In the genomic region with DNA sequence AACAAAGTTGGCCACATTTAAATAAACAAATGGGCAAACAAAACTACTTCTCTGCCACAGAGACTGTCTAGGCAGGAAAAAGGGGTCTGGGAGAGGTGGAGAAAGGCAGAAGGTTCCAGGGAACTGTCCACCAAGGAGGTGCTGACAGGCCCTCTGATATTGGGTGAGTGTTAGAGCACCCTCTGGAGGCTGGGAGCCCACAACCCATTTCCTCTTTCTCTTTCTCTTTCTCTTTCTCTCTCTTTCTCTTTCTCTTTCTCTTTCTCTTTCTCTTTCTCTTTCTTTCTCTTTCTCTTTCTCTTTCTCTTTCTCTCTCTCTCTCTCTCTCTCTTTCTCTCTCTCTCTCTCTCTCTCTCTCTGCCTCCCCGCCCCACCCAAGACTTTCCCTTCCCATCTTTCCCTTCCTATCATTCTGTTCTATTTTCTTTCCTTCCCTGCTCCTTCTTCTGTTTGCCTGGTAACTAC, we compare ENCODE assay signal across 8 cellular contexts.
DNase-seq lines count a peak whose midpoint lies in the region; TF ChIP-seq lines count a peak whose summit lies in the region.

No MANE protein-coding gene starts in this region.

- DNase-seq in A172 (ENCODE audit: low spot score), result peak; percentile 73
- DNase-seq in GF-D8 (lab: John Stamatoyannopoulos, UW), result peak; percentile 23
- peak; percentile 79 for DNase-seq in H9
- peak; percentile 13 for DNase-seq in fibroblast of the aortic adventitia (ENCODE audit: low read depth)
- DNase-seq in progenitor cell of endocrine pancreas (ENCODE audit: low spot score, unreplicated experiment), result peak; percentile 68
- DNase-seq in lower leg skin (ENCODE audit: low spot score in 2 of 2), result no peak

- H3K36me3 ChIP-seq in KMS-11 (ENCODE audit: insufficient read depth), result no peaks in the 10 kb centered on the region

- no peak overlapping the region for H2BK120ac ChIP-seq in H9 (ENCODE audit: low read depth, low read length, poor library complexity, severe bottlenecking)

- H3K79me2 ChIP-seq in H9 (ENCODE audit: insufficient read depth, low read length) (no peaks in the 10 kb centered on the region), KMS-11 (ENCODE audit: insufficient read depth, low read depth) (no peaks in the 10 kb centered on the region)

- no peak overlapping the region for H3K4me2 ChIP-seq in H9 (ENCODE audit: insufficient read depth, insufficient read length, low read length)
- 0 out of 2 replicates have a peak overlapping the region, but pooled peaks have one; percentile 22 for H3K4me2 ChIP-seq in KMS-11

- H4K20me1 ChIP-seq in H9 (ENCODE audit: control insufficient read depth, insufficient read depth, insufficient read length), result no peaks in the 10 kb centered on the region
- H4K20me1 ChIP-seq in KMS-11 (ENCODE audit: insufficient read depth), result no peaks in the 10 kb centered on the region; the same call in 1 of the 2 replicates

- H4K91ac ChIP-seq in H9 (ENCODE audit: insufficient read length, low read depth, low read length), result no peak overlapping the region

- H2AFZ ChIP-seq in H9 (ENCODE audit: low read length), result no peak overlapping the region
- H2AFZ ChIP-seq in KMS-11 (ENCODE audit: low read depth), result peak overlapping the region; percentile 4; the same call in 1 of the 2 replicates

- no peak overlapping the region for H3T11ph ChIP-seq in H9 (ENCODE audit: low read length)

- H3K4me3 Mint-ChIP-seq in H9 (peak overlapping the region in 1 of 2 experiments; percentile 41; a peak in 1 of 5 replicates), progenitor cell of endocrine pancreas (ENCODE audit: low read depth) (no peak overlapping the region)
- H3K4me3 Mint-ChIP-seq in T-helper 1 cell treated with Interleukin-12 subunit alpha and Interleukin-12 subunit beta and Interleukin-4 antibody, amounts not matched to agents 30 μg/mL and 1 μg/mL, for 36 hours, result peak overlapping the region; percentile 74

- no peaks in the 10 kb centered on the region for H3K4me1 ChIP-seq in H9 (ENCODE audit: insufficient read depth, low read length)
- peaks cover 14% of the 10 kb centered on the region for H3K4me1 ChIP-seq in KMS-11 (ENCODE audit: low read depth, poor library complexity, severe bottlenecking)

- H3K56ac ChIP-seq in H9 (ENCODE audit: insufficient read length, low read depth, low read length), result no peak overlapping the region

- intact Hi-C loops in lower leg skin (cut with DNase I; ENCODE audit: low total_unique reads), result no loop called here

- no peak overlapping the region for H4K8ac ChIP-seq in H9 (replicated peaks; ENCODE audit: insufficient read length, low read depth, low read length)

- H2BK15ac ChIP-seq in H9 (ENCODE audit: low read depth, low read length), result no peak overlapping the region

- H3K4me1 Mint-ChIP-seq in H9, result peaks cover 6 to 13% of the 10 kb centered on the region in 2 experiments
- H3K4me1 Mint-ChIP-seq in T-helper 1 cell treated with Interleukin-12 subunit alpha and Interleukin-12 subunit beta and Interleukin-4 antibody, amounts not matched to agents 30 μg/mL and 1 μg/mL, for 36 hours (ENCODE audit: low read depth), result peaks cover 4% of the 10 kb centered on the region
- no peaks in the 10 kb centered on the region for H3K4me1 Mint-ChIP-seq in progenitor cell of endocrine pancreas (ENCODE audit: low read depth)

- H2AK5ac ChIP-seq in H9 (ENCODE audit: insufficient read length, low read length), result no peak overlapping the region

- WGBS in H9 (ENCODE audit: extremely low coverage, insufficient read length, low lambda C conversion rate), result no CpG with 5 or more reads among the region's 1 CpG
- WGBS in lower leg skin, 2 donors, result 5 to 41% methylated on average over 1 of the region's 1 CpG

- H3K9me3 Mint-ChIP-seq in H9, result no peaks in the 10 kb centered on the region
- H3K9me3 Mint-ChIP-seq in T-helper 1 cell treated with Interleukin-12 subunit alpha and Interleukin-12 subunit beta and Interleukin-4 antibody, amounts not matched to agents 30 μg/mL and 1 μg/mL, for 36 hours, result peaks cover 8% of the 10 kb centered on the region
- no peaks in the 10 kb centered on the region for H3K9me3 Mint-ChIP-seq in progenitor cell of endocrine pancreas (ENCODE audit: low read depth)

- H2BK20ac ChIP-seq in H9 (ENCODE audit: low read depth, low read length, poor library complexity, severe bottlenecking), result no peak overlapping the region

- no peak overlapping the region for H3K14ac ChIP-seq in H9 (ENCODE audit: insufficient read depth, low read length)

- no peak overlapping the region for H4K5ac ChIP-seq in H9 (ENCODE audit: insufficient read length, low read depth, low read length)

- peaks cover 15% of the 10 kb centered on the region for H3K27me3 Mint-ChIP-seq in H9 (ENCODE audit: low read depth)
- H3K27me3 Mint-ChIP-seq in T-helper 1 cell treated with Interleukin-12 subunit alpha and Interleukin-12 subunit beta and Interleukin-4 antibody, amounts not matched to agents 30 μg/mL and 1 μg/mL, for 36 hours (ENCODE audit: low read depth), result peaks cover 3% of the 10 kb centered on the region
- H3K27me3 Mint-ChIP-seq in progenitor cell of endocrine pancreas, result peaks cover 15% of the 10 kb centered on the region

- no peaks in the 10 kb centered on the region for H3K23me2 ChIP-seq in H9 (ENCODE audit: insufficient read length, low read depth, low read length, poor library complexity, severe bottlenecking)

- H3K23ac ChIP-seq in H9 (ENCODE audit: insufficient read length, low read depth, low read length), result no peak overlapping the region

- TF ChIP-seq CTCF in H9 (conservative IDR thresholded peaks at IDR 0.05) (peak; percentile 85), KMS-11 (conservative IDR thresholded peaks at IDR 0.05; ENCODE audit: low read depth, low read length) (peak; percentile 62), fibroblast of the aortic adventitia (IDR thresholded peaks at IDR 0.05; ENCODE audit: insufficient read depth, low read length) (peak; percentile 20), progenitor cell of endocrine pancreas (IDR thresholded peaks at IDR 0.05; ENCODE audit: unreplicated experiment) (peak; percentile 76), lower leg skin (IDR thresholded peaks at IDR 0.05) (no peak)

- no peaks in the 10 kb centered on the region; a peak in 1 of 7 replicates for H3K36me3 Mint-ChIP-seq in H9 (ENCODE audit: insufficient read depth in 1 of 3, low read depth in 3 of 3)
- no peaks in the 10 kb centered on the region for H3K36me3 Mint-ChIP-seq in T-helper 1 cell treated with Interleukin-12 subunit alpha and Interleukin-12 subunit beta and Interleukin-4 antibody, amounts not matched to agents 30 μg/mL and 1 μg/mL, for 36 hours (ENCODE audit: low read depth)
- H3K36me3 Mint-ChIP-seq in progenitor cell of endocrine pancreas (ENCODE audit: insufficient read depth), result no peaks in the 10 kb centered on the region

- H2BK5ac ChIP-seq in H9 (ENCODE audit: insufficient read length, low read length), result no peak overlapping the region

- H3K27ac ChIP-seq in H9 (ENCODE audit: insufficient read length, low read depth, low read length) (no peak overlapping the region), KMS-11 (peak overlapping the region; percentile 8; the same call in 1 of the 2 replicates)

- no peaks in the 10 kb centered on the region for H3K79me1 ChIP-seq in H9 (ENCODE audit: insufficient read depth, low read depth, low read length, poor library complexity, severe bottlenecking)

- H3K18ac ChIP-seq in H9 (ENCODE audit: insufficient read length, low read depth, low read length), result no peak overlapping the region

- H3K9ac ChIP-seq in H9 (ENCODE audit: extremely low read depth, insufficient read length, low read length), result no peak overlapping the region
- H3K9ac ChIP-seq in KMS-11, result no peak overlapping the region

- H3K27ac Mint-ChIP-seq in H9, result peak overlapping the region in 1 of 3 experiments; percentile 1; a peak in 1 of 7 replicates
- H3K27ac Mint-ChIP-seq in T-helper 1 cell treated with Interleukin-12 subunit alpha and Interleukin-12 subunit beta and Interleukin-4 antibody, amounts not matched to agents 30 μg/mL and 1 μg/mL, for 36 hours, result peak overlapping the region; percentile 77
- H3K27ac Mint-ChIP-seq in progenitor cell of endocrine pancreas, result no peak overlapping the region

- no peak for TF ChIP-seq POLR2A in lower leg skin (IDR thresholded peaks at IDR 0.05)

- no peak overlapping the region for H2BK12ac ChIP-seq in H9 (ENCODE audit: insufficient read length, low read depth, low read length)

- no peak overlapping the region for H3K4me3 ChIP-seq in KMS-11 (IDR thresholded peaks at IDR 0.05; ENCODE audit: insufficient read depth, low read depth, low read length)
- H3K4me3 ChIP-seq in fibroblast of the aortic adventitia (ENCODE audit: low read depth, low read length), result no peak overlapping the region
- H3K4me3 ChIP-seq in lower leg skin (ENCODE audit: low read depth, poor library complexity, severe bottlenecking), result no peak overlapping the region

- peaks cover 2% of the 10 kb centered on the region; the same call in 1 of the 2 replicates for H3K27me3 ChIP-seq in H9 (ENCODE audit: insufficient read depth, low read length)
- H3K27me3 ChIP-seq in KMS-11 (ENCODE audit: insufficient read depth, low read depth), result no peaks in the 10 kb centered on the region

- H3K4ac ChIP-seq in H9 (ENCODE audit: low read depth, low read length), result no peak overlapping the region

- no peaks in the 10 kb centered on the region for H3K9me3 ChIP-seq in H9 (ENCODE audit: control insufficient read depth, low read depth, low read length)

Comparison
In these comparisons a context has a peak if more than half of its experiments do, and no peak if none do; other contexts are left out.
1. DNase-seq: peak in A172 (single experiment), GF-D8 (single experiment), H9 (single experiment), fibroblast of the aortic adventitia (single experiment) and progenitor cell of endocrine pancreas (single experiment); none in lower leg skin (0 of 2).
2. CTCF ChIP-seq: peak in H9 (single experiment), KMS-11 (single experiment), fibroblast of the aortic adventitia (single experiment) and progenitor cell of endocrine pancreas (single experiment); none in lower leg skin (0 of 3).